In the genomic region with DNA sequence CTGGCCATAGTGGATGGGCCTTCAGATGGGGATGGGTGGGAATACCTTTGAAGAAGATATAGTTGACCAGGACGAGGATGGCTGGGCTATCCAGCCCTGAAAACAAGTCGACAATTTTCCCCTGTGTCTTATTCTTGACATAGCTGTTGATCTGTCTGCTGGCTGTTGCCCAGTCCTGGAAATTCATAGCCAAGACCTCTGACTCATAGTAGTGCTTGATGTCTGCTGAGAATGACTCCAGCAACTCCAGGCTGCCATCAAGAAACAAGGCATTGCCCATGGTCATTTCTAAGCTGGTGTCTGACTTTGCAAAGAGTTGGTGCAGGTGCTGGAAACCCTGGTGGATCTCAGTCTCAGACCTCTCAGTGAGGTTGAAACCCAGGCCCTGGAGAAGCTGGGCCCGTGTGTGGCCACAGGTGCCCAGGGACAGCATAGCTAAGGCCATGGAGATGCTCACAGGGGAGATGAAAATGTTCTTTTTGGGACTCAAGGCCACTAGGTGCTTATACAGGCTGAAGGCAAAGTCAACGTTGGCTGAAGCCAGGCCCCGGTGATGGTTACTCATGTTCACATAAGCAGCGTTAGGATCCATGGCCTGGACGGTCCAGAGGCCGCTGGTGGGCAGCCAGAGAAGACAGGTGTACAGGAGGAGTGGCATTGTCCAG, we compare ENCODE assay signal across 1 cellular context.
TF ChIP-seq lines count a peak whose summit lies in the region.

No MANE protein-coding gene starts in this region.

TF ChIP-seq in HepG2, 621 proteins besides CTCF, POLR2A, EP300 and RAD21:
- TF ChIP-seq, protein P1, sequence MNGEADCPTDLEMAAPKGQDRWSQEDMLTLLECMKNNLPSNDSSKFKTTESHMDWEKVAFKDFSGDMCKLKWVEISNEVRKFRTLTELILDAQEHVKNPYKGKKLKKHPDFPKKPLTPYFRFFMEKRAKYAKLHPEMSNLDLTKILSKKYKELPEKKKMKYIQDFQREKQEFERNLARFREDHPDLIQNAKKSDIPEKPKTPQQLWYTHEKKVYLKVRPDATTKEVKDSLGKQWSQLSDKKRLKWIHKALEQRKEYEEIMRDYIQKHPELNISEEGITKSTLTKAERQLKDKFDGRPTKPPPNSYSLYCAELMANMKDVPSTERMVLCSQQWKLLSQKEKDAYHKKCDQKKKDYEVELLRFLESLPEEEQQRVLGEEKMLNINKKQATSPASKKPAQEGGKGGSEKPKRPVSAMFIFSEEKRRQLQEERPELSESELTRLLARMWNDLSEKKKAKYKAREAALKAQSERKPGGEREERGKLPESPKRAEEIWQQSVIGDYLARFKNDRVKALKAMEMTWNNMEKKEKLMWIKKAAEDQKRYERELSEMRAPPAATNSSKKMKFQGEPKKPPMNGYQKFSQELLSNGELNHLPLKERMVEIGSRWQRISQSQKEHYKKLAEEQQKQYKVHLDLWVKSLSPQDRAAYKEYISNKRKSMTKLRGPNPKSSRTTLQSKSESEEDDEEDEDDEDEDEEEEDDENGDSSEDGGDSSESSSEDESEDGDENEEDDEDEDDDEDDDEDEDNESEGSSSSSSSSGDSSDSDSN (CRISPR knock-in tag; IDR thresholded peaks at IDR 0.05): 0 out of 2 replicates have a peak, but pooled peaks have one; percentile 30
- TF ChIP-seq FLYWCH1 (CRISPR knock-in tag; IDR thresholded peaks at IDR 0.05): no peak
